In genomic region chr16:28873543-28874201, GRCh38 we compare ENCODE assay signal across 1 cellular context.
TF ChIP-seq lines count a peak whose summit lies in the region.

No MANE protein-coding gene starts in this region.

TF ChIP-seq in HepG2, 621 proteins besides CTCF, POLR2A, EP300 and RAD21 (continued from another document and continues in another):
- TF ChIP-seq ZNF253 (CRISPR knock-in tag; IDR thresholded peaks at IDR 0.05; ENCODE audit: borderline replicate concordance), result no peak
- peak; percentile 66 for TF ChIP-seq STAG1 (CRISPR knock-in tag; IDR thresholded peaks at IDR 0.05)
- no peak for TF ChIP-seq ZSCAN20 (CRISPR knock-in tag; IDR thresholded peaks at IDR 0.05; ENCODE audit: borderline replicate concordance)
- TF ChIP-seq GATA4 (IDR thresholded peaks at IDR 0.05; ENCODE audit: borderline replicate concordance, low read depth), result no peak
- TF ChIP-seq ZNF546 (CRISPR knock-in tag; conservative IDR thresholded peaks at IDR 0.05), result no peak
- no peak for TF ChIP-seq CERS6 (CRISPR knock-in tag; IDR thresholded peaks at IDR 0.05)
- TF ChIP-seq ZNF143 (CRISPR knock-in tag; IDR thresholded peaks at IDR 0.05), result no peak
- no peak for TF ChIP-seq ZNF280D (CRISPR knock-in tag; IDR thresholded peaks at IDR 0.05)
- no peak for TF ChIP-seq ZHX1 (CRISPR knock-in tag; IDR thresholded peaks at IDR 0.05; ENCODE audit: low read depth)
- no peak for TF ChIP-seq ZUFSP (CRISPR knock-in tag; IDR thresholded peaks at IDR 0.05; ENCODE audit: borderline replicate concordance)
- 0 out of 2 replicates have a peak, but pooled peaks have one; percentile 39 for TF ChIP-seq PCBP1 (IDR thresholded peaks at IDR 0.05; ENCODE audit: borderline replicate concordance, low read depth, low read length)
- TF ChIP-seq DMTF1 (CRISPR knock-in tag; IDR thresholded peaks at IDR 0.05), result no peak
- TF ChIP-seq ZNF574 (CRISPR knock-in tag; IDR thresholded peaks at IDR 0.05), result peak; percentile 57; the same call in 1 of the 2 replicates
- TF ChIP-seq RARA (CRISPR knock-in tag; IDR thresholded peaks at IDR 0.05), result no peak
- TF ChIP-seq ZNF138 (CRISPR knock-in tag; IDR thresholded peaks at IDR 0.05; ENCODE audit: low read depth), result no peak
- TF ChIP-seq PHF21A (CRISPR knock-in tag; IDR thresholded peaks at IDR 0.05), result no peak
- TF ChIP-seq MYNN (CRISPR knock-in tag; IDR thresholded peaks at IDR 0.05; ENCODE audit: low read depth), result no peak
- no peak for TF ChIP-seq ZSCAN9 (CRISPR knock-in tag; IDR thresholded peaks at IDR 0.05; ENCODE audit: borderline replicate concordance)
- no peak for TF ChIP-seq RXRA (CRISPR knock-in tag; IDR thresholded peaks at IDR 0.05)
- TF ChIP-seq ZNF775 (CRISPR knock-in tag; IDR thresholded peaks at IDR 0.05; ENCODE audit: borderline replicate concordance), result no peak
- TF ChIP-seq CENPX (CRISPR knock-in tag; IDR thresholded peaks at IDR 0.05), result no peak
- no peak for TF ChIP-seq ZXDC (CRISPR knock-in tag; IDR thresholded peaks at IDR 0.05)
- no peak for TF ChIP-seq ZNF335 (CRISPR knock-in tag; IDR thresholded peaks at IDR 0.05)
- TF ChIP-seq ZNF281 (CRISPR knock-in tag; IDR thresholded peaks at IDR 0.05; ENCODE audit: borderline replicate concordance), result no peak
- peak; percentile 14 for TF ChIP-seq YY1 (IDR thresholded peaks at IDR 0.05; ENCODE audit: insufficient read depth, insufficient replicate concordance, low read depth, low read length)
- peak; percentile 99 for TF ChIP-seq ZBTB33 (CRISPR knock-in tag; IDR thresholded peaks at IDR 0.05)
- 0 out of 2 replicates have a peak, but pooled peaks have one; percentile 31 for TF ChIP-seq KDM2A (CRISPR knock-in tag; IDR thresholded peaks at IDR 0.05; ENCODE audit: borderline replicate concordance, low read depth)
- 0 out of 2 replicates have a peak, but pooled peaks have one; percentile 6 for TF ChIP-seq HNRNPL (IDR thresholded peaks at IDR 0.05; ENCODE audit: low read depth, low read length)
- no peak for TF ChIP-seq TFAP4 (IDR thresholded peaks at IDR 0.05; ENCODE audit: borderline replicate concordance, low read depth)
- no peak for TF ChIP-seq RELA (CRISPR knock-in tag; IDR thresholded peaks at IDR 0.05)
- TF ChIP-seq ZNF30 (CRISPR knock-in tag; IDR thresholded peaks at IDR 0.05), result no peak
- TF ChIP-seq NFRKB (IDR thresholded peaks at IDR 0.05), result no peak
- no peak for TF ChIP-seq ZNF160 (CRISPR knock-in tag; IDR thresholded peaks at IDR 0.05)
- no peak for TF ChIP-seq ZNF841 (CRISPR knock-in tag; IDR thresholded peaks at IDR 0.05; ENCODE audit: borderline replicate concordance)
- TF ChIP-seq XRCC5 (optimal IDR thresholded peaks at IDR 0.05; ENCODE audit: low read length), result peak; percentile 66
- no peak for TF ChIP-seq PAX8 (CRISPR knock-in tag; IDR thresholded peaks at IDR 0.05; ENCODE audit: borderline replicate concordance)
